Comparison of ENCODE assay signal across 23 cellular contexts in genomic region chr2:54770676-54771075, GRCh38.
"Had no signal": no experiment of that assay in that cellular context is flagged by ENCODE, and none has a peak within 500 bp of the region (broad histone marks: within the 10 kb centered on the region; RNA-seq: fewer than 3 reads in every experiment).

No MANE protein-coding gene starts in this region.

- DNase-seq: activated CD4-positive, alpha-beta T cell treated with anti-CD3 and anti-CD28 coated beads, Interleukin-2, amount 50 U/mL, for 1 hour; activated CD8-positive, alpha-beta memory T cell treated with anti-CD3 and anti-CD28 coated beads for 24 hours; activated CD8-positive, alpha-beta memory T cell treated with anti-CD3 and anti-CD28 coated beads, Interleukin-2, amount 50 U/mL, for 48 hours; activated effector memory CD4-positive, alpha-beta T cell treated with anti-CD3 and anti-CD28 coated beads, Interleukin-2, amount 50 U/mL, for 16 hours; activated naive CD4-positive, alpha-beta T cell treated with anti-CD3 and anti-CD28 coated beads, Interleukin-2, amount 50 U/mL, for 16 hours; activated T-cell treated with anti-CD3 and anti-CD28 coated beads, Interleukin-2, amount 50 U/mL, for 72 hours; aorta; cerebellar nuclear complex; cortex of kidney; effector CD4-positive, alpha-beta T cell; glutamatergic neuron; hippocampal formation; left colon; lower lobe of right lung; pancreas; right lobe of liver; small intestine; stimulated activated CD4-positive, alpha-beta T cell treated with anti-CD3 and anti-CD28 coated beads, Interleukin-4, amount 100 ng/mL, for 1 hour; upper lobe of right lung had no signal

- H3K4me1 ChIP-seq: lower lobe of right lung, pancreas, right lobe of liver, upper lobe of right lung had no signal

- H3K27ac ChIP-seq: lower lobe of right lung, neutrophil, pancreas, right lobe of liver, thoracic aorta, upper lobe of right lung had no signal

- ATAC-seq: activated T-cell treated with anti-CD3 and anti-CD28 coated beads, Interleukin-2, amount 50 U/mL, for 72 hours; left colon; lower lobe of right lung; natural killer cell treated with Interleukin-12 subunit alpha and Interleukin-12 subunit beta and Interleukin-15 and Interleukin-18, amount 100 ng/mL, for 72 hours; pancreas; upper lobe of right lung had no signal

- H3K27me3 ChIP-seq: neutrophil, pancreas, right lobe of liver, upper lobe of right lung had no signal

- H3K27ac Mint-ChIP-seq: activated T-cell treated with anti-CD3 and anti-CD28 coated beads, Interleukin-2, amount 50 U/mL, for 72 hours; natural killer cell treated with Interleukin-12 subunit alpha and Interleukin-12 subunit beta and Interleukin-15 and Interleukin-18, amount 100 ng/mL, for 72 hours; T-helper 1 cell treated with Interleukin-12 subunit alpha and Interleukin-12 subunit beta and Interleukin-4 antibody, amounts not matched to agents 30 μg/mL and 1 μg/mL, for 36 hours had no signal

- H3K4me3 Mint-ChIP-seq: activated T-cell treated with anti-CD3 and anti-CD28 coated beads, Interleukin-2, amount 50 U/mL, for 72 hours; natural killer cell treated with Interleukin-12 subunit alpha and Interleukin-12 subunit beta and Interleukin-15 and Interleukin-18, amount 100 ng/mL, for 72 hours; T-helper 1 cell treated with Interleukin-12 subunit alpha and Interleukin-12 subunit beta and Interleukin-4 antibody, amounts not matched to agents 30 μg/mL and 1 μg/mL, for 36 hours had no signal

- H3K4me3 ChIP-seq: lower lobe of right lung, pancreas, right lobe of liver, thoracic aorta, upper lobe of right lung had no signal

- H3K9me3 ChIP-seq: pancreas, right lobe of liver had no signal

- H3K36me3 ChIP-seq: lower lobe of right lung, neutrophil, pancreas, right lobe of liver, thoracic aorta, upper lobe of right lung had no signal
